Comparison of ENCODE assay signal across 17 cellular contexts in the genomic region with DNA sequence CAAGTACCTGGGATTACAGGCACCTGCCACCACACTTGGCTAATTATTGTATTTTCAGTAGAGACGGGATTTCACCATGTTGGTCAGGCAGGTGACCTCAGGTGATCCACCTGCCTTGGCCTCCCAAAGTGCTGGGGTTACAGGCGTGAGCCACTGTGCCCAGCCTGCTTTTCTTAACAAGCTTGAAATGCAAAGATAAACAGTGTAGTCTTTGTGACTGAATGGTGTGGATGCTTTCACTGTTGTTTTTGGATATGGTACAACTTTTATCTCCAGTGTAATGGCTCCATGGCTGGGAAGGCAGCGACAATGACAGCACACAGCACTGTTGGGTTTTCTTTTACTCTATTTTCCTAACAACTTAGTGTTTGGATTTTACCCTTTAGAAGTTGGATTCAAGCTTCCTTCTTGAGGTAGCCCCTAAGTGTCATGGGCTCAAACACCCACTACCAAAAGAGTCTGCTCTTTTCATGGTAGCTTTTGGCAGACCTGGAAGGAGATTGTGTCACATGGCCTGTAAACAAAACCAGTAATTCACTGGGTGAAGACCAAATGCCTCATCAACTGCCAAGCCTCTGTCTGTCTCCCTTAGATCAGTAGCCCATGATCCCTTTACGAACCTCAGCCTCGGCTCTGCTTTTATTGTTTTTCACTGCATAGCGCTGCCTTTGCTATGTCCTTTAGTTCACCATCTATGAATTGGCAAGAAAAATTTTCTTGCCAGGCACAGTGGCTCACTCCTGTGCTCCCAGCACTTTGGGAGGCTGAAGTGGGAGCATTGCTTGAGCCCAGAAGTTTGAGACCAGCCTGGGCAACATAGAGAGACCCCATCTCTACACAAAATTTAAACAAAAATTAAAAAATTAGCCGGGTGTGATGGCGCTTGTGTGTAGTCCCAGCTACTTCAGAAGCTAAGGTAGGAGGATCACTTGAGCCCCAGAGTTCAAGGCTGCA. TPM values are rescaled to one million over a fixed set of nuclear protein-coding genes. Genes with fewer than 3 reads are reported as not detected.
DNase-seq lines count a peak whose midpoint lies in the region; ATAC-seq and TF ChIP-seq lines count a peak whose summit lies in the region.
"Had no signal": no experiment of that assay in that cellular context is flagged by ENCODE, and none has a peak within 500 bp of the region (broad histone marks: within the 10 kb centered on the region; RNA-seq: fewer than 3 reads in every experiment).

No MANE protein-coding gene starts in this region.

- TF ChIP-seq CTCF in ascending aorta (IDR thresholded peaks at IDR 0.05), result no peak
- no peak for TF ChIP-seq CTCF in right atrium auricular region (IDR thresholded peaks at IDR 0.05)
- no peak for TF ChIP-seq CTCF in stomach (IDR thresholded peaks at IDR 0.05)

- DNase-seq in NCI-H1092 treated with DMSO at 0.1 percent for 48 hours (lab: John Stamatoyannopoulos, UW) (peak; percentile 88), ascending aorta (ENCODE audit: low spot score in 2 of 2) (no peak), right atrium auricular region (ENCODE audit: low spot score) (no peak), stomach (peak; percentile 68), NCI-H2171 (lab: John Stamatoyannopoulos, UW) (no peak), NK-92 (lab: John Stamatoyannopoulos, UW; ENCODE audit: unreplicated experiment) (no peak)
- DNase-seq: activated effector memory CD4-positive, alpha-beta T cell treated with Interleukin-2 at 50 U/mL for 16 hours; colonic mucosa; foreskin keratinocyte; GM23248; kidney; NCI-H1436; stimulated activated CD4-positive, alpha-beta T cell treated with anti-CD3 and anti-CD28 coated beads, Interleukin-1b, Interleukin-23, amount 100 ng/mL, for 48 hours; stimulated activated naive B cell treated with anti-CD40 and anti-IgM and Interleukin-4, amounts not matched to agents 10 μg/mL and 1 μg/mL and 100 μg/mL, for 72 hours; SW 1271 had no signal

- H3K9me3 ChIP-seq in ascending aorta (no peaks in the 10 kb centered on the region), right atrium auricular region (no peaks in the 10 kb centered on the region), stomach (no peaks in the 10 kb centered on the region)
- H3K9me3 ChIP-seq: colonic mucosa had no signal

- H3K27me3 ChIP-seq in ascending aorta (no peaks in the 10 kb centered on the region), right atrium auricular region (no peaks in the 10 kb centered on the region), stomach (no peaks in the 10 kb centered on the region)
- H3K27me3 ChIP-seq: colonic mucosa, foreskin keratinocyte had no signal

- 60 to 74% (median 63%) methylated on average over 8 of the region's 8 CpGs for WGBS in stomach, 5 donors

- no peak for TF ChIP-seq POLR2A in stomach (IDR thresholded peaks at IDR 0.05)

- intact Hi-C loops in ascending aorta (cut with DNase I) (no loop called here), stomach (cut with DNase I; ENCODE audit: low total_unique reads) (no loop called here)

- H3K4me3 ChIP-seq in ascending aorta (no peak overlapping the region), right atrium auricular region (no peak overlapping the region), stomach (no peak overlapping the region)
- H3K4me3 ChIP-seq: colonic mucosa, GM23248 had no signal

- H3K4me1 ChIP-seq in ascending aorta, result peaks cover 0 to 13% of the 10 kb centered on the region in 2 donors
- H3K4me1 ChIP-seq in right atrium auricular region, result peaks cover 0 to 52% of the 10 kb centered on the region in 2 donors
- peaks cover 10 to 69% (median 44%) of the 10 kb centered on the region in 4 donors for H3K4me1 ChIP-seq in stomach
- H3K4me1 ChIP-seq: foreskin keratinocyte had no signal

- no peak for ATAC-seq in GM18861 (IDR thresholded peaks at IDR 0.05; ENCODE audit: unreplicated experiment)
- no peak for ATAC-seq in HG03521 (IDR thresholded peaks at IDR 0.05; ENCODE audit: unreplicated experiment)
- ATAC-seq: foreskin keratinocyte; stimulated activated naive B cell treated with anti-CD40 and anti-IgM and Interleukin-4, amounts not matched to agents 10 μg/mL and 1 μg/mL and 100 μg/mL, for 72 hours had no signal

- no peak for TF ChIP-seq EP300 in stomach (IDR thresholded peaks at IDR 0.05)

- peak overlapping the region; percentile 32 to 45 for H3K27ac ChIP-seq in ascending aorta
- H3K27ac ChIP-seq in right atrium auricular region, result peak overlapping the region; percentile 72 to 83
- H3K27ac ChIP-seq in stomach, result peak overlapping the region; percentile 28 to 78 (median 64)
- H3K27ac ChIP-seq: colonic mucosa, foreskin keratinocyte, GM23248 had no signal

- H3K36me3 ChIP-seq in ascending aorta (peaks cover 5 to 11% of the 10 kb centered on the region in 2 donors), right atrium auricular region (peaks cover under 1% of the 10 kb centered on the region), stomach (peaks cover 0 to 45% (median 38%) of the 10 kb centered on the region in 4 donors)
- H3K36me3 ChIP-seq: colonic mucosa had no signal

RNA-seq across cellular contexts. Expression of a gene that starts 6.4 kb away (rescaled TPM):
- 226 TPM for total RNA-seq in ascending aorta
- 100 to 1,000 TPM in 1 of 2 donors, 10 to 100 TPM in 1; 98.5 to 147 TPM for total RNA-seq in right atrium auricular region
- total RNA-seq in stomach, result 1,000 to 10,000 TPM in 1 of 5 donors, 100 to 1,000 TPM in 4; 174 to 2,272 (median 234) TPM
- polyA plus RNA-seq in stomach, result 100 to 1,000 TPM; 124 to 135 (median 128) TPM

RNA-seq across cellular contexts. Expression of a gene that starts 9.3 kb away (rescaled TPM):
- total RNA-seq in ascending aorta (10.6 TPM), right atrium auricular region (100 to 1,000 TPM; 134 to 199 TPM), stomach (100 to 1,000 TPM in 1 of 5 donors, 10 to 100 TPM in 3, 1 to 10 TPM in 1; 7.6 to 118 (median 19.6) TPM)
- 10 to 100 TPM; 38.6 to 65.2 (median 51.9) TPM for polyA plus RNA-seq in stomach

RNA-seq across cellular contexts. Expression of a gene that starts 15.1 kb away (rescaled TPM):
- 35.3 TPM for total RNA-seq in ascending aorta
- 10 to 100 TPM in 1 of 2 donors, 1 to 10 TPM in 1; 8.7 to 12.0 TPM for total RNA-seq in right atrium auricular region
- 100 to 1,000 TPM in 1 of 5 donors, 10 to 100 TPM in 1, 1 to 10 TPM in 2, not detected in 1; 2.4 to 130 (median 39.9) TPM for total RNA-seq in stomach
- 10 to 100 TPM; 18.0 to 20.0 (median 18.9) TPM for polyA plus RNA-seq in stomach

RNA-seq across cellular contexts. Expression of a gene that starts 18.4 kb away (rescaled TPM):
- total RNA-seq in ascending aorta (93.6 TPM), right atrium auricular region (10 to 100 TPM; 26.7 to 38.4 TPM), stomach (10 to 100 TPM; 17.6 to 62.0 (median 28.8) TPM)
- polyA plus RNA-seq in stomach, result 10 to 100 TPM; 36.7 to 38.6 (median 37.4) TPM

RNA-seq across cellular contexts. Expression of a gene that starts 18.6 kb away (rescaled TPM):
- total RNA-seq in ascending aorta (not detected), right atrium auricular region (under 1 TPM; 0.16 to 0.52 TPM), stomach (1 to 10 TPM; 1.4 to 9.1 (median 2.2) TPM)
- 1 to 10 TPM; 3.5 to 6.7 (median 4.6) TPM for polyA plus RNA-seq in stomach

Comparison
In these comparisons a context has a peak if more than half of its experiments do, and no peak if none do; other contexts are left out.
1. DNase-seq: peak in NCI-H1092 treated with DMSO at 0.1 percent for 48 hours (single experiment) and stomach (single experiment); none in ascending aorta (0 of 2), right atrium auricular region (single experiment), NCI-H2171 (single experiment) and NK-92 (single experiment).
2. Peak in every context shown above with its lines, with median percentiles within 50 percentile points of each other: H3K27ac ChIP-seq.